Comparison of ENCODE assay signal across 36 cellular contexts in the genomic region with DNA sequence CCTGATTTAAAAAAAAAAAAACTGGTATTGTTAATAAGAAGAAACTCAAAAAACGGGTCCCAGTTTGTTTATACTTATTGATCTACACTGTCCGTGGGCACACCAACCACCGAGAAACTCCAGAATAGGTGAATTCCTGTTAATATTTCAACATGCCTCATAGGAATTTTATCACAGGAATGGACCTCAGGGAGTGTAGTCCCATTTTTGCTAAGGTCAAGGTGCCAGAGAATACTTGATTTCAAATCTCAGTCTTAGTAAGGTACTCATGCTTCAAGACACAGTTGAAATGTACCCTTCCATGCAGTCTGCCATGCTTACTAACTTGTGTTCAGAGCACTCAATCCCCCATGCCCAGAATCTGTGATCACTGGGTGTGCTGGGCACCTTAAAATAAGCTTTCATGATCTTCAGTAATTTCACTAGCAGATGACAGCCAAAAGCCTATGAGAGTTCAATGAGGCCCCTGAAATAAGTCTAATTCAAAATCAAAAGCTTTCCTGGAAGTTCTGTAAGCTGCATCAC.
"Had no signal": no experiment of that assay in that cellular context is flagged by ENCODE, and none has a peak within 500 bp of the region (broad histone marks: within the 10 kb centered on the region; RNA-seq: fewer than 3 reads in every experiment).

No MANE protein-coding gene starts in this region.

- H3K4me3 ChIP-seq: adrenal gland, cardiac muscle cell had no signal

- H3K27ac ChIP-seq: adrenal gland, cardiac muscle cell, VCaP had no signal

- H3K36me3 Mint-ChIP-seq: activated CD4-positive, alpha-beta memory T cell treated with anti-CD3 and anti-CD28 coated beads for 36 hours; activated naive CD4-positive, alpha-beta T cell treated with anti-CD3 and anti-CD28 coated beads, Interleukin-2, amount 50 U/mL, for 72 hours; activated naive CD8-positive, alpha-beta T cell treated with anti-CD3 and anti-CD28 coated beads for 36 hours; brain had no signal

- ATAC-seq: activated CD8-positive, alpha-beta T cell treated with anti-CD3 and anti-CD28 coated beads for 36 hours; activated naive CD4-positive, alpha-beta T cell treated with anti-CD3 and anti-CD28 coated beads, Interleukin-2, amount 50 U/mL, for 72 hours; activated T-cell treated with anti-CD3 and anti-CD28 coated beads, Interleukin-2, amount 50 U/mL, for 4 hours; activated T-cell treated with anti-CD3 and anti-CD28 coated beads, Interleukin-2, amount 50 U/mL, for 72 hours; activated T-helper 17 cell treated with anti-CD3 and anti-CD28 coated beads, Interleukin-2, amount 50 U/mL, for 72 hours had no signal

- H3K36me3 ChIP-seq: adrenal gland, cardiac muscle cell had no signal

- H3K9me3 Mint-ChIP-seq: activated B cell treated with CpG ODN at 0.5 μM for 24 hours; activated CD4-positive, alpha-beta memory T cell treated with anti-CD3 and anti-CD28 coated beads for 36 hours; activated CD4-positive, alpha-beta T cell treated with anti-CD3 and anti-CD28 coated beads, Interleukin-2, amount 10 ng/mL, durations not matched to agents 24 days and 14 days; activated CD8-positive, alpha-beta T cell treated with anti-CD3 and anti-CD28 coated beads for 36 hours; activated naive CD4-positive, alpha-beta T cell treated with anti-CD3 and anti-CD28 coated beads for 36 hours; activated naive CD8-positive, alpha-beta T cell treated with anti-CD3 and anti-CD28 coated beads for 36 hours; activated T-cell treated with anti-CD3 and anti-CD28 coated beads, Interleukin-2, amount 50 U/mL, for 4 hours; activated T-cell treated with anti-CD3 and anti-CD28 coated beads, Interleukin-2, amount 50 U/mL, for 72 hours; activated T-helper 1 cell treated with anti-CD3 and anti-CD28 coated beads, Interleukin-12 subunit alpha, Interleukin-12 subunit beta, Interleukin-2, Interleukin-4 antibody, amounts not matched to agents 30 ng/mL and 10 ng/mL and 1 ng/mL, durations not matched to agents 14 hours and 24 hours and 36 hours; activated T-helper 17 cell treated with anti-CD3 and anti-CD28 coated beads, Interleukin-2, amount 50 U/mL, for 72 hours; brain; T-helper 1 cell treated with Interleukin-12 subunit alpha and Interleukin-12 subunit beta and Interleukin-4 antibody, amounts not matched to agents 30 μg/mL and 1 μg/mL, for 36 hours; T-helper 2 cell treated with Interferon-gamma antibody and Interleukin-4, amounts not matched to agents 5 μg/mL and 100 μg/mL, for 36 hours had no signal

- H3K27me3 Mint-ChIP-seq: activated B cell treated with CpG ODN at 0.5 μM for 24 hours; activated CD4-positive, alpha-beta memory T cell treated with anti-CD3 and anti-CD28 coated beads for 36 hours; activated CD4-positive, alpha-beta T cell treated with anti-CD3 and anti-CD28 coated beads, Interleukin-2, amount 10 ng/mL, durations not matched to agents 24 days and 14 days; activated CD8-positive, alpha-beta T cell treated with anti-CD3 and anti-CD28 coated beads for 36 hours; activated T-helper 17 cell treated with anti-CD3 and anti-CD28 coated beads, Interleukin-2, amount 50 U/mL, for 72 hours; central memory CD8-positive, alpha-beta T cell had no signal

- H3K27ac Mint-ChIP-seq: activated B cell treated with CpG ODN at 0.5 μM for 24 hours; activated CD4-positive, alpha-beta memory T cell treated with anti-CD3 and anti-CD28 coated beads for 36 hours; activated CD4-positive, alpha-beta T cell treated with anti-CD3 and anti-CD28 coated beads, Interleukin-2, amount 10 ng/mL, durations not matched to agents 24 days and 14 days; activated CD8-positive, alpha-beta T cell treated with anti-CD3 and anti-CD28 coated beads for 36 hours; activated naive CD4-positive, alpha-beta T cell treated with anti-CD3 and anti-CD28 coated beads for 36 hours; activated naive CD4-positive, alpha-beta T cell treated with anti-CD3 and anti-CD28 coated beads, Interleukin-2, amount 50 U/mL, for 72 hours; activated naive CD8-positive, alpha-beta T cell treated with anti-CD3 and anti-CD28 coated beads for 36 hours; activated T-cell treated with anti-CD3 and anti-CD28 coated beads, Interleukin-2, amount 50 U/mL, for 72 hours; activated T-helper 1 cell treated with anti-CD3 and anti-CD28 coated beads, Interleukin-12 subunit alpha, Interleukin-12 subunit beta, Interleukin-2, Interleukin-4 antibody, amounts not matched to agents 30 ng/mL and 10 ng/mL and 1 ng/mL, durations not matched to agents 14 hours and 24 hours and 36 hours; activated T-helper 17 cell treated with anti-CD3 and anti-CD28 coated beads, Interleukin-2, amount 50 U/mL, for 72 hours; T-helper 1 cell treated with Interleukin-12 subunit alpha and Interleukin-12 subunit beta and Interleukin-4 antibody, amounts not matched to agents 30 μg/mL and 1 μg/mL, for 36 hours; T-helper 2 cell treated with Interferon-gamma antibody and Interleukin-4, amounts not matched to agents 5 μg/mL and 100 μg/mL, for 36 hours had no signal

- H3K4me1 Mint-ChIP-seq: activated CD4-positive, alpha-beta T cell treated with anti-CD3 and anti-CD28 coated beads, Interleukin-2, amount 10 ng/mL, durations not matched to agents 24 days and 14 days; activated naive CD8-positive, alpha-beta T cell treated with anti-CD3 and anti-CD28 coated beads for 36 hours; activated T-helper 17 cell treated with anti-CD3 and anti-CD28 coated beads, Interleukin-2, amount 50 U/mL, for 72 hours; brain; central memory CD8-positive, alpha-beta T cell had no signal

- H3K27me3 ChIP-seq: adrenal gland, cardiac muscle cell had no signal

- DNase-seq: activated B cell treated with CpG ODN at 0.5 μM for 24 hours; activated CD4-positive, alpha-beta memory T cell treated with anti-CD3 and anti-CD28 coated beads for 36 hours; activated CD4-positive, alpha-beta T cell treated with anti-CD3 and anti-CD28 coated beads for 4 hours; activated CD4-positive, alpha-beta T cell treated with anti-CD3 and anti-CD28 coated beads, Interleukin-2, amount 10 ng/mL, durations not matched to agents 24 days and 14 days; activated CD4-positive, alpha-beta T cell treated with anti-CD3 and anti-CD28 coated beads, Interleukin-2, amount 50 U/mL, for 1 hour; activated CD4-positive, alpha-beta T cell treated with anti-CD3 and anti-CD28 coated beads, Interleukin-2, amount 50 U/mL, for 4 hours; activated CD4-positive, CD25-positive, alpha-beta regulatory T cell treated with anti-CD3 and anti-CD28 coated beads, Interleukin-2, amount 50 U/mL, for 72 hours; activated CD8-positive, alpha-beta memory T cell treated with anti-CD3 and anti-CD28 coated beads, Interleukin-2, amount 50 U/mL, for 4 hours; activated CD8-positive, alpha-beta T cell treated with anti-CD3 and anti-CD28 coated beads for 36 hours; activated effector memory CD4-positive, alpha-beta T cell treated with anti-CD3 and anti-CD28 coated beads, Interleukin-2, amount 50 U/mL, for 16 hours; activated gamma-delta T cell treated with Interleukin-2 at 50 U/mL for 16 hours; activated naive CD4-positive, alpha-beta T cell; activated naive CD4-positive, alpha-beta T cell treated with anti-CD3 and anti-CD28 coated beads for 36 hours; activated naive CD4-positive, alpha-beta T cell treated with anti-CD3 and anti-CD28 coated beads, Interleukin-2, amount 50 U/mL, for 16 hours; activated naive CD8-positive, alpha-beta T cell treated with anti-CD3 and anti-CD28 coated beads for 36 hours; activated T-cell treated with anti-CD3 and anti-CD28 coated beads for 4 hours; activated T-cell treated with anti-CD3 and anti-CD28 coated beads, Interleukin-2, amount 50 U/mL, for 1 hour; activated T-cell treated with anti-CD3 and anti-CD28 coated beads, Interleukin-2, amount 50 U/mL, for 4 hours; activated T-cell treated with anti-CD3 and anti-CD28 coated beads, Interleukin-2, amount 50 U/mL, for 72 hours; adrenal gland; amniotic stem cell; aorta; caudate nucleus; cerebellar nuclear complex; T-helper 1 cell; T-helper 2 cell; T-helper 9 cell had no signal

- H3K9me3 ChIP-seq: adrenal gland had no signal

- H3K4me1 ChIP-seq: adrenal gland had no signal

- H3K4me3 Mint-ChIP-seq: activated B cell treated with CpG ODN at 0.5 μM for 24 hours; activated CD4-positive, alpha-beta memory T cell treated with anti-CD3 and anti-CD28 coated beads for 36 hours; activated CD4-positive, alpha-beta T cell treated with anti-CD3 and anti-CD28 coated beads, Interleukin-2, amount 10 ng/mL, durations not matched to agents 24 days and 14 days; activated CD8-positive, alpha-beta T cell treated with anti-CD3 and anti-CD28 coated beads for 36 hours; activated naive CD4-positive, alpha-beta T cell treated with anti-CD3 and anti-CD28 coated beads for 36 hours; activated naive CD8-positive, alpha-beta T cell treated with anti-CD3 and anti-CD28 coated beads for 36 hours; activated T-cell treated with anti-CD3 and anti-CD28 coated beads, Interleukin-2, amount 50 U/mL, for 4 hours; activated T-cell treated with anti-CD3 and anti-CD28 coated beads, Interleukin-2, amount 50 U/mL, for 72 hours; activated T-helper 1 cell treated with anti-CD3 and anti-CD28 coated beads, Interleukin-12 subunit alpha, Interleukin-12 subunit beta, Interleukin-2, Interleukin-4 antibody, amounts not matched to agents 30 ng/mL and 10 ng/mL and 1 ng/mL, durations not matched to agents 14 hours and 24 hours and 36 hours; activated T-helper 17 cell treated with anti-CD3 and anti-CD28 coated beads, Interleukin-2, amount 50 U/mL, for 72 hours; central memory CD8-positive, alpha-beta T cell; T-helper 1 cell treated with Interleukin-12 subunit alpha and Interleukin-12 subunit beta and Interleukin-4 antibody, amounts not matched to agents 30 μg/mL and 1 μg/mL, for 36 hours; T-helper 2 cell treated with Interferon-gamma antibody and Interleukin-4, amounts not matched to agents 5 μg/mL and 100 μg/mL, for 36 hours had no signal
